ENCODE assay signal across 33 cellular contexts in the genomic region with DNA sequence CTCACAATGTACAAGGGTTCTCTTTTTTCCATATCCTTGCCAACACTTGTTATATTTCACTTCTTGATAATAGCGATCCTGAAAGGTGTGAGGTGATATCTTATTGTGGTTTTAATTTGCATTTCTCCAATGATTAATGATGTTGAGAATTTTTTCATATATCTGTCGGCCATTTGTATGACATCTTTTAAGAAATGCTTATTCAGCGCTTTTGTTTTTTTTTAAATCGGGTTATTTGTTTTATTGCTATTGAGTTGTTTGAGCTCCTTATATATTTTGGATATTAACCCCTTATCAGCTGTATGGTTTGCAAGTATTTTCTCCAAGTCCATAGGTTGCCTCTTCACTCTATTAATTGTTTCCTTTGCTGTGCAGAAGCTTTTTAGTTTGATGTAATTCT.
"Had no signal": no experiment of that assay in that cellular context is flagged by ENCODE, and none has a peak within 500 bp of the region (broad histone marks: within the 10 kb centered on the region; RNA-seq: fewer than 3 reads in every experiment).

No MANE protein-coding gene starts in this region.

- H3K27me3 Mint-ChIP-seq: natural killer cell treated with Interleukin-12 subunit alpha and Interleukin-12 subunit beta and Interleukin-15 and Interleukin-18, amount 100 ng/mL, for 72 hours; progenitor cell of endocrine pancreas; stimulated activated memory B cell treated with anti-CD40 and anti-IgM and Interleukin-4, amounts not matched to agents 10 μg/mL and 1 μg/mL and 100 μg/mL, for 72 hours; stimulated activated naive CD8-positive, alpha-beta T cell treated with anti-CD3 and anti-CD28 coated beads, Interleukin-15, amount 100 ng/mL, for 72 hours; type B pancreatic cell had no signal

- ATAC-seq: naive thymus-derived CD8-positive, alpha-beta T cell; natural killer cell treated with Interleukin-12 subunit alpha and Interleukin-12 subunit beta and Interleukin-15 and Interleukin-18, amount 100 ng/mL, for 72 hours; psoas muscle; right cardiac atrium; sciatic nerve; stimulated activated memory B cell treated with anti-CD40 and anti-IgM and Interleukin-4, amounts not matched to agents 10 μg/mL and 1 μg/mL and 100 μg/mL, for 72 hours; stimulated activated naive CD8-positive, alpha-beta T cell treated with anti-CD3 and anti-CD28 coated beads, Interleukin-15, amount 100 ng/mL, for 72 hours; stimulated activated naive CD8-positive, alpha-beta T cell treated with anti-CD3 and anti-CD28 coated beads, Interleukin-15, Interleukin-2, amounts not matched to agents 100 U/mL and 50 U/mL, for 24 hours; upper lobe of right lung had no signal

- H3K4me2 ChIP-seq: smooth muscle cell had no signal

- H2AFZ ChIP-seq: parathyroid adenoma had no signal

- H3K4me1 ChIP-seq: parathyroid adenoma, psoas muscle, spleen, testis, tibial artery, transverse colon, upper lobe of right lung, uterus had no signal

- DNase-seq: naive thymus-derived CD8-positive, alpha-beta T cell; nephron progenitor cell; nucleus accumbens; ovary; posterior cingulate gyrus; psoas muscle; right cardiac atrium; spleen; stimulated activated CD4-positive, alpha-beta T cell treated with anti-CD3 and anti-CD28 coated beads, Interleukin-12 subunit alpha, Interleukin-12 subunit beta, amount 100 ng/mL, for 4 hours; stimulated activated CD4-positive, alpha-beta T cell treated with anti-CD3 and anti-CD28 coated beads, Interleukin-1b, Interleukin-23, amount 100 ng/mL, for 48 hours; stimulated activated CD4-positive, alpha-beta T cell treated with anti-CD3 and anti-CD28 coated beads, Interleukin-4, amount 100 ng/mL, for 1 hour; stimulated activated CD4-positive, alpha-beta T cell treated with anti-CD3 and anti-CD28 coated beads, Interleukin-4, amount 100 ng/mL, for 4 hours; stimulated activated CD8-positive, alpha-beta memory T cell treated with anti-CD3 and anti-CD28 coated beads, Interleukin-4, amount 100 ng/mL, for 48 hours; stimulated activated naive CD4-positive, alpha-beta T cell; stimulated activated naive CD8-positive, alpha-beta T cell treated with anti-CD3 and anti-CD28 coated beads, Interleukin-15, amount 100 ng/mL, for 72 hours; stimulated activated naive CD8-positive, alpha-beta T cell treated with anti-CD3 and anti-CD28 coated beads, Interleukin-15, Interleukin-2, amounts not matched to agents 100 U/mL and 50 U/mL, for 24 hours; substantia nigra; testis; tibial artery; transverse colon; upper lobe of right lung; uterus had no signal

- H3K9me3 ChIP-seq: neutrophil, ovary, psoas muscle, spleen, suprapubic skin, testis, tibial artery, transverse colon, upper lobe of right lung, uterus had no signal

- H3K36me3 Mint-ChIP-seq: naive thymus-derived CD8-positive, alpha-beta T cell; natural killer cell treated with Interleukin-12 subunit alpha and Interleukin-12 subunit beta and Interleukin-15 and Interleukin-18, amount 100 ng/mL, for 72 hours; stimulated activated memory B cell treated with anti-CD40 and anti-IgM and Interleukin-4, amounts not matched to agents 10 μg/mL and 1 μg/mL and 100 μg/mL, for 72 hours; type B pancreatic cell had no signal

- H3K9ac ChIP-seq: parathyroid adenoma had no signal

- H3K9me3 Mint-ChIP-seq: nephron progenitor cell; stimulated activated memory B cell treated with anti-CD40 and anti-IgM and Interleukin-4, amounts not matched to agents 10 μg/mL and 1 μg/mL and 100 μg/mL, for 72 hours; stimulated activated naive CD8-positive, alpha-beta T cell treated with anti-CD3 and anti-CD28 coated beads, Interleukin-15, amount 100 ng/mL, for 72 hours; type B pancreatic cell had no signal

- H3K27ac Mint-ChIP-seq: naive thymus-derived CD8-positive, alpha-beta T cell; natural killer cell treated with Interleukin-12 subunit alpha and Interleukin-12 subunit beta and Interleukin-15 and Interleukin-18, amount 100 ng/mL, for 72 hours; nephron progenitor cell; progenitor cell of endocrine pancreas; stimulated activated memory B cell treated with anti-CD40 and anti-IgM and Interleukin-4, amounts not matched to agents 10 μg/mL and 1 μg/mL and 100 μg/mL, for 72 hours; stimulated activated naive CD8-positive, alpha-beta T cell treated with anti-CD3 and anti-CD28 coated beads, Interleukin-15, amount 100 ng/mL, for 72 hours; type B pancreatic cell had no signal

- H3K79me2 ChIP-seq: parathyroid adenoma had no signal

- H3K36me3 ChIP-seq: neutrophil, ovary, spleen, suprapubic skin, tibial artery, transverse colon, upper lobe of right lung, uterus had no signal

- H3K4me3 Mint-ChIP-seq: naive thymus-derived CD8-positive, alpha-beta T cell; natural killer cell treated with Interleukin-12 subunit alpha and Interleukin-12 subunit beta and Interleukin-15 and Interleukin-18, amount 100 ng/mL, for 72 hours; nephron progenitor cell; neural crest cell; stimulated activated memory B cell treated with anti-CD40 and anti-IgM and Interleukin-4, amounts not matched to agents 10 μg/mL and 1 μg/mL and 100 μg/mL, for 72 hours; stimulated activated naive CD8-positive, alpha-beta T cell treated with anti-CD3 and anti-CD28 coated beads, Interleukin-15, amount 100 ng/mL, for 72 hours; type B pancreatic cell had no signal

- H3K27ac ChIP-seq: neutrophil, ovary, parathyroid adenoma, psoas muscle, skin epidermis, spleen, suprapubic skin, testis, tibial artery, transverse colon, upper lobe of right lung, uterus had no signal

- H3K27me3 ChIP-seq: neutrophil, ovary, spleen, suprapubic skin, testis, tibial artery, transverse colon, upper lobe of right lung, uterus had no signal

- H3K4me3 ChIP-seq: ovary, psoas muscle, skin epidermis, smooth muscle cell, spleen, suprapubic skin, testis, tibial artery, transverse colon, upper lobe of right lung, uterus had no signal

- H3K4me1 Mint-ChIP-seq: naive thymus-derived CD8-positive, alpha-beta T cell; stimulated activated naive CD8-positive, alpha-beta T cell treated with anti-CD3 and anti-CD28 coated beads, Interleukin-15, amount 100 ng/mL, for 72 hours had no signal
